In the genomic region with DNA sequence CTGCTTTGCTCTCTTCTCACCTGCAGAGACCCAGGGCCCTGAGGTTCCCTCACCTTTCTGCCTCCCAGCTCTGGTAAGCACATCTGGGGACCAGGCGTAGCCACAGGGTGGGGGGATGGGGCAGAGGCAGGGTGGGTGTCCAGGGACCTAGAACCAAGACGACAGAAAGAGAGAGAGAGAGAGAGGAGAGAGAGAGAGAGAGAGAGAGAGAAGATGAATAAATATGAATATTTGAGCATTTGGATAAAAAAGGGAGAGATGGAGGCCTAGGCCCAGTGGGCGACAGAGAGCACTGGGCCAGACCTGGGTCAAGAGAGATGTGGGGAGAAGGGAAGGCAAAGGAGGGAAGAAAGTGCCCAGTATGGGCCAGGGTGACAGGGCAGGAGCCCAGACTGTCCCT, we compare ENCODE assay signal across 1 cellular context.
TF ChIP-seq lines count a peak whose summit lies in the region.

No MANE protein-coding gene starts in this region.

TF ChIP-seq in HEK293, 187 proteins besides CTCF, POLR2A, EP300 and RAD21 (continued from another document):
- TF ChIP-seq ZNF354C (tag by site-specific recombination; IDR thresholded peaks at IDR 0.05; ENCODE audit: borderline replicate concordance, low read depth): no peak
- TF ChIP-seq, protein P1, sequence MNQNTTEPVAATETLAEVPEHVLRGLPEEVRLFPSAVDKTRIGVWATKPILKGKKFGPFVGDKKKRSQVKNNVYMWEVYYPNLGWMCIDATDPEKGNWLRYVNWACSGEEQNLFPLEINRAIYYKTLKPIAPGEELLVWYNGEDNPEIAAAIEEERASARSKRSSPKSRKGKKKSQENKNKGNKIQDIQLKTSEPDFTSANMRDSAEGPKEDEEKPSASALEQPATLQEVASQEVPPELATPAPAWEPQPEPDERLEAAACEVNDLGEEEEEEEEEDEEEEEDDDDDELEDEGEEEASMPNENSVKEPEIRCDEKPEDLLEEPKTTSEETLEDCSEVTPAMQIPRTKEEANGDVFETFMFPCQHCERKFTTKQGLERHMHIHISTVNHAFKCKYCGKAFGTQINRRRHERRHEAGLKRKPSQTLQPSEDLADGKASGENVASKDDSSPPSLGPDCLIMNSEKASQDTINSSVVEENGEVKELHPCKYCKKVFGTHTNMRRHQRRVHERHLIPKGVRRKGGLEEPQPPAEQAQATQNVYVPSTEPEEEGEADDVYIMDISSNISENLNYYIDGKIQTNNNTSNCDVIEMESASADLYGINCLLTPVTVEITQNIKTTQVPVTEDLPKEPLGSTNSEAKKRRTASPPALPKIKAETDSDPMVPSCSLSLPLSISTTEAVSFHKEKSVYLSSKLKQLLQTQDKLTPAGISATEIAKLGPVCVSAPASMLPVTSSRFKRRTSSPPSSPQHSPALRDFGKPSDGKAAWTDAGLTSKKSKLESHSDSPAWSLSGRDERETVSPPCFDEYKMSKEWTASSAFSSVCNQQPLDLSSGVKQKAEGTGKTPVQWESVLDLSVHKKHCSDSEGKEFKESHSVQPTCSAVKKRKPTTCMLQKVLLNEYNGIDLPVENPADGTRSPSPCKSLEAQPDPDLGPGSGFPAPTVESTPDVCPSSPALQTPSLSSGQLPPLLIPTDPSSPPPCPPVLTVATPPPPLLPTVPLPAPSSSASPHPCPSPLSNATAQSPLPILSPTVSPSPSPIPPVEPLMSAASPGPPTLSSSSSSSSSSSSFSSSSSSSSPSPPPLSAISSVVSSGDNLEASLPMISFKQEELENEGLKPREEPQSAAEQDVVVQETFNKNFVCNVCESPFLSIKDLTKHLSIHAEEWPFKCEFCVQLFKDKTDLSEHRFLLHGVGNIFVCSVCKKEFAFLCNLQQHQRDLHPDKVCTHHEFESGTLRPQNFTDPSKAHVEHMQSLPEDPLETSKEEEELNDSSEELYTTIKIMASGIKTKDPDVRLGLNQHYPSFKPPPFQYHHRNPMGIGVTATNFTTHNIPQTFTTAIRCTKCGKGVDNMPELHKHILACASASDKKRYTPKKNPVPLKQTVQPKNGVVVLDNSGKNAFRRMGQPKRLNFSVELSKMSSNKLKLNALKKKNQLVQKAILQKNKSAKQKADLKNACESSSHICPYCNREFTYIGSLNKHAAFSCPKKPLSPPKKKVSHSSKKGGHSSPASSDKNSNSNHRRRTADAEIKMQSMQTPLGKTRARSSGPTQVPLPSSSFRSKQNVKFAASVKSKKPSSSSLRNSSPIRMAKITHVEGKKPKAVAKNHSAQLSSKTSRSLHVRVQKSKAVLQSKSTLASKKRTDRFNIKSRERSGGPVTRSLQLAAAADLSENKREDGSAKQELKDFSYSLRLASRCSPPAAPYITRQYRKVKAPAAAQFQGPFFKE (tag by site-specific recombination; IDR thresholded peaks at IDR 0.05; ENCODE audit: borderline replicate concordance): no peak
- TF ChIP-seq ZNF366 (tag by site-specific recombination; conservative IDR thresholded peaks at IDR 0.05): peak; percentile 39; the same call in 1 of the 2 replicates
